In the genomic region with DNA sequence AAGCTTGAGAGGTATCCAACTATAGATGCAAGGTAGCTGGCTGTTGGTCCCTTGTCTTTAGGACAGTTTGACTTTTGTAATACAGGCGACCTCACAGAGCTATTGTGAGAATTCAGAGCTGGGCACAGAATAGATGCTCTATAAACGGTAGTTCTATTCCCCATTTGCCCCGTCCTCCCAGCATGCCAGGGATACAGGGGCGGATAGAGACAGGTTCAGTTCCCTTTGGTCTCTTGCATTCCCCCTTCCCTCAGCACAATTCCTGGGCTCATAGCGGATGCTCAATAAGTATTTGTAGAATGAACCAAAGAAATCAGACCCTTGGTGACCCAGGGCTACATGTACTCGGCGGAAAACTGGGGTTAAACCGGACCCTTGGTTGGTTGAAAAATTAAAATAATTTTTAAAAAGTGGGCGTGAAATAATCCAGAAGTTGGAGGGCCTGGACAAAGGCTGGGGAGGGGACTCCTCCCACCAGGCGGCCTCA, we compare ENCODE assay signal across 8 cellular contexts. TPM values are rescaled to one million over a fixed set of nuclear protein-coding genes. Genes with fewer than 3 reads are reported as not detected.
DNase-seq lines count a peak whose midpoint lies in the region; ATAC-seq, FAIRE-seq and TF ChIP-seq lines count a peak whose summit lies in the region.

No MANE protein-coding gene starts in this region.

- peaks cover 41% of the 10 kb centered on the region for H3K4me1 Mint-ChIP-seq in nephron

- peak overlapping the region; percentile 99 for H3K4me3 ChIP-seq in BLaER1
- peak overlapping the region; percentile 67 for H3K4me3 ChIP-seq in Karpas-422 (ENCODE audit: low read length)
- peak overlapping the region; percentile 89 for H3K4me3 ChIP-seq in coronary artery

- H2AFZ ChIP-seq in Karpas-422 (ENCODE audit: low read length) = no peak overlapping the region

- DNase-seq in Karpas-422 = no peak
- no peak for DNase-seq in coronary artery (ENCODE audit: low spot score)
- no peak for DNase-seq in HTR-8/SVneo (ENCODE audit: insufficient read length, low spot score)
- no peak for DNase-seq in posterior vena cava (ENCODE audit: low spot score)
- DNase-seq in islet precursor cell = no peak

- peak overlapping the region; percentile 90 to 92 (median 92) for H3K4me3 Mint-ChIP-seq in nephron

- H3K27me3 ChIP-seq in BLaER1 (no peaks in the 10 kb centered on the region), Karpas-422 (ENCODE audit: low read length) (no peaks in the 10 kb centered on the region)

- H3K4me2 ChIP-seq in BLaER1 = peak overlapping the region; percentile 92
- H3K4me2 ChIP-seq in Karpas-422 (ENCODE audit: low read depth, low read length, poor library complexity, severe bottlenecking) = peak overlapping the region; percentile 95

- ATAC-seq in HG03378 (IDR thresholded peaks at IDR 0.05; ENCODE audit: unreplicated experiment) = no peak

- H3K9ac ChIP-seq in BLaER1 (peak overlapping the region; percentile 84), Karpas-422 (ENCODE audit: low read length) (peak overlapping the region; percentile 79)

- FAIRE-seq in HTR-8/SVneo (lab: Jason Lieb, UNC) = no peak

- peaks cover 6% of the 10 kb centered on the region for H3K27me3 Mint-ChIP-seq in nephron (ENCODE audit: low read depth)

- no peaks in the 10 kb centered on the region for H3K9me3 Mint-ChIP-seq in nephron

- H3K27ac ChIP-seq in BLaER1 = peak overlapping the region; percentile 89
- peak overlapping the region; percentile 90 for H3K27ac ChIP-seq in Karpas-422 (ENCODE audit: low read length)
- H3K27ac ChIP-seq in coronary artery = peak overlapping the region in 1 of 2 donors; percentile 38

- no peak for TF ChIP-seq CTCF in coronary artery (IDR thresholded peaks at IDR 0.05)
- TF ChIP-seq CTCF in nephron (IDR thresholded peaks at IDR 0.05; ENCODE audit: unreplicated experiment in 3 of 3) = no peak

- H3K9me2 ChIP-seq in Karpas-422 (replicated peaks; ENCODE audit: insufficient read depth, low read length) = no peaks in the 10 kb centered on the region

- H3K36me3 ChIP-seq in BLaER1 (no peaks in the 10 kb centered on the region; the same call in 1 of the 2 replicates), Karpas-422 (ENCODE audit: insufficient read depth, low read length) (peaks cover 38% of the 10 kb centered on the region)

- H3K9me3 ChIP-seq in BLaER1 (no peaks in the 10 kb centered on the region), Karpas-422 (ENCODE audit: low read length) (no peaks in the 10 kb centered on the region)

- H3K79me2 ChIP-seq in Karpas-422 (ENCODE audit: low read length) = peaks cover 43% of the 10 kb centered on the region

- H4K20me1 ChIP-seq in BLaER1 (peaks cover 40% of the 10 kb centered on the region), Karpas-422 (ENCODE audit: insufficient read depth, low read depth, low read length) (peaks cover 33% of the 10 kb centered on the region)

- H3K36me3 Mint-ChIP-seq in nephron (ENCODE audit: low read depth) = peaks cover 19% of the 10 kb centered on the region

- peak overlapping the region; percentile 2 to 62 (median 7) for H3K27ac Mint-ChIP-seq in nephron

- intact Hi-C loops in posterior vena cava (cut with DNase I) = no loop called here

- H3K4me1 ChIP-seq in BLaER1 = peaks cover 39% of the 10 kb centered on the region
- peaks cover 61% of the 10 kb centered on the region for H3K4me1 ChIP-seq in Karpas-422 (ENCODE audit: low read length)

RNA-seq across cellular contexts. Expression of gene TOP1, which starts 0.7 kb away (rescaled TPM):
- total RNA-seq in Karpas-422 (2014; rRNA removed; shearing (Covaris generic); ENCODE audit: low replicate concordance) = 89.5 and 101 TPM in 2 replicates
- total RNA-seq in posterior vena cava = 10 to 100 TPM; 25.2 to 27.3 TPM
